ENCODE assay signal across 8 cellular contexts in genomic region chr11:124673333-124674167, GRCh38. TPM values are rescaled to one million over a fixed set of nuclear protein-coding genes. Genes with fewer than 3 reads are reported as not detected.
DNase-seq lines count a peak whose midpoint lies in the region; ATAC-seq, FAIRE-seq and TF ChIP-seq lines count a peak whose summit lies in the region.

TSS of gene SIAE (minus strand) at chr11:124673739. CDS start at chr11:124673708, 31 bp downstream.
TSS of gene SPA17 (plus strand) at chr11:124673904. CDS start at chr11:124675265, 1,361 bp downstream.

- H3K36me3 Mint-ChIP-seq in activated CD4-positive, alpha-beta memory T cell treated with anti-CD3 and anti-CD28 coated beads for 36 hours: peaks cover 2% of the 10 kb centered on the region

- peak within 1 kb of the TSS; percentile 85 to 98 (median 95) for H3K4me2 ChIP-seq in BLaER1 treated with 17β-estradiol and CSF1 and Interleukin-3, amounts not matched to agents 10 nM and 100 nM
- peak within 1 kb of the TSS; percentile 95 for H3K4me2 ChIP-seq in HepG2 (ENCODE audit: low read depth, low read length)

- peak within 1 kb of the TSS; percentile 77 to 90 (median 85) for H3K9ac ChIP-seq in BLaER1 treated with 17β-estradiol and CSF1 and Interleukin-3, amounts not matched to agents 10 nM and 100 nM
- peak within 1 kb of the TSS; percentile 91 for H3K9ac ChIP-seq in HepG2 (ENCODE audit: insufficient read depth, low read depth, low read length)

- peak within 1 kb of the TSS; percentile 69 to 86 (median 77) for H3K4me3 ChIP-seq in BLaER1 treated with 17β-estradiol and CSF1 and Interleukin-3, amounts not matched to agents 10 nM and 100 nM
- H3K4me3 ChIP-seq in dorsolateral prefrontal cortex: peak within 1 kb of the TSS; percentile 57 to 89 (median 74)
- peak within 1 kb of the TSS; percentile 73 to 99 (median 99) for H3K4me3 ChIP-seq in HepG2 (replicated peaks in 1 of 3; ENCODE audit: insufficient read depth in 1 of 3, low read depth in 2 of 3, low read length in 3 of 3)

- TF ChIP-seq CTCF in dorsolateral prefrontal cortex (IDR thresholded peaks at IDR 0.05 in 54 of 56, conservative IDR thresholded peaks at IDR 0.05 in 2 of 56; ENCODE audit: low read depth in 1 of 56, partially characterized antibody in 56 of 56) (peak in 35 of 56 donors; percentile 7 to 58 (median 30)), HepG2 (CRISPR knock-in tag; IDR thresholded peaks at IDR 0.05) (no peak)

- peak within 1 kb of the TSS; percentile 87 for H3K4me3 Mint-ChIP-seq in activated CD4-positive, alpha-beta memory T cell treated with anti-CD3 and anti-CD28 coated beads for 36 hours

- TF ChIP-seq POLR2A in HepG2 (IDR thresholded peaks at IDR 0.05; ENCODE audit: insufficient read depth in 1 of 2, low read depth in 2 of 2, low read length in 2 of 2): peak; percentile 73 to 87

- H3K27me3 Mint-ChIP-seq in activated CD4-positive, alpha-beta memory T cell treated with anti-CD3 and anti-CD28 coated beads for 36 hours: no peaks in the 10 kb centered on the region

- peaks cover 55 to 78% (median 70%) of the 10 kb centered on the region in 10 experiments for H3K4me1 ChIP-seq in BLaER1 treated with 17β-estradiol and CSF1 and Interleukin-3, amounts not matched to agents 10 nM and 100 nM
- H3K4me1 ChIP-seq in HepG2 (ENCODE audit: insufficient read depth, low read length): peaks cover 19% of the 10 kb centered on the region

- no peaks in the 10 kb centered on the region for H3K79me2 ChIP-seq in HepG2 (ENCODE audit: insufficient read depth, low read length)

- H3K4me1 Mint-ChIP-seq in activated CD4-positive, alpha-beta memory T cell treated with anti-CD3 and anti-CD28 coated beads for 36 hours (ENCODE audit: low read depth): peaks cover 29% of the 10 kb centered on the region

- H3K27ac ChIP-seq in BLaER1 treated with 17β-estradiol and CSF1 and Interleukin-3, amounts not matched to agents 10 nM and 100 nM: peak within 1 kb of the TSS; percentile 65 to 89 (median 76)
- H3K27ac ChIP-seq in dorsolateral prefrontal cortex: peak within 1 kb of the TSS; percentile 33 to 95 (median 89)
- H3K27ac ChIP-seq in HepG2 (ENCODE audit: extremely low read length, insufficient read depth, low read length): peak within 1 kb of the TSS; percentile 74

- 0 out of 4 replicates have a peak, but pooled peaks of 1 of the 2 experiments have one; percentile 38 for TF ChIP-seq EP300 in HepG2 (IDR thresholded peaks at IDR 0.05; ENCODE audit: low read depth in 2 of 2, low read length in 2 of 2)
- no peak; the same call in 1 of the 2 replicates for TF ChIP-seq EP300 in HepG2 (CRISPR knock-in tag; IDR thresholded peaks at IDR 0.05; ENCODE audit: borderline replicate concordance)

- peak; percentile 21; the same call in 1 of the 2 replicates for TF ChIP-seq RAD21 in HepG2 (CRISPR knock-in tag; IDR thresholded peaks at IDR 0.05)

- H3K27ac Mint-ChIP-seq in activated CD4-positive, alpha-beta memory T cell treated with anti-CD3 and anti-CD28 coated beads for 36 hours: peak within 1 kb of the TSS; percentile 79

- intact Hi-C loops in activated CD4-positive, alpha-beta memory T cell treated with anti-CD3 and anti-CD28 coated beads for 36 hours (cut with micrococcal nuclease): loop anchor here (1.0 to 5.0 kb wide), 6 partner anchors 51 to 279 kb away; partner anchors contain the start of genes CCDC15, MSANTD2 and TBRG1
- intact Hi-C loops in dorsolateral prefrontal cortex (cut with DNase I): loop anchor here (2.0 to 10.0 kb wide), 6 partner anchors 64 to 281 kb away; partner anchors contain the start of genes ESAM (in 2 of the 2), CCDC15 (in 1 of the 2) and NRGN (in 1 of the 2)
- intact Hi-C loops in HepG2 (cut with micrococcal nuclease; ENCODE audit: unreplicated experiment): loop anchor here (1.0 to 2.0 kb wide), 2 partner anchors 73 to 90 kb away; no protein-coding TSS in a partner anchor

- no peak for FAIRE-seq in HepG2 (lab: Jason Lieb, UNC)

- H3K36me3 ChIP-seq in BLaER1 treated with 17β-estradiol and CSF1 and Interleukin-3, amounts not matched to agents 10 nM and 100 nM: peaks cover 0 to 1% (median 0%) of the 10 kb centered on the region in 11 experiments; a peak in 1 of 22 replicates
- H3K36me3 ChIP-seq in HepG2 (replicated peaks in 1 of 2; ENCODE audit: control insufficient read depth in 1 of 2, insufficient read depth in 2 of 2, low read length in 2 of 2): no peaks in the 10 kb centered on the region

- peak; percentile 75 for ATAC-seq in HG03457 (IDR thresholded peaks at IDR 0.05; ENCODE audit: unreplicated experiment)
- ATAC-seq in HepG2: peak; percentile 97

- under 1% methylated on average over 23 of the region's 58 CpGs for WGBS in HepG2 (ENCODE audit: low lambda C conversion rate)

- POLR2A ChIA-PET in activated CD4-positive, alpha-beta memory T cell treated with anti-CD3 and anti-CD28 coated beads for 36 hours (lab: Charles Lee): interaction anchor here (0.6 to 2.4 kb wide), 6 partner anchors 51 to 203 kb away, joined by 3 to 9 read pairs (median 5); partner anchors contain the start of gene MSANTD2
- POLR2A ChIA-PET in HepG2 (lab: Yijun Ruan, JAX): interaction anchor here (0.7 to 1.9 kb wide), 11 partner anchors 51 to 438 kb away, joined by 3 to 26 read pairs (median 4); partner anchors contain the start of genes MSANTD2, TBRG1, TMEM218 and VSIG2

- peak within 1 kb of the TSS; percentile 32 for H2AFZ ChIP-seq in HepG2 (ENCODE audit: low read length)

- H4K20me1 ChIP-seq in BLaER1 treated with 17β-estradiol and CSF1 and Interleukin-3, amounts not matched to agents 10 nM and 100 nM: peaks cover 0 to 4% (median 0%) of the 10 kb centered on the region in 11 experiments; a peak in 1 of 22 replicates
- H4K20me1 ChIP-seq in HepG2 (ENCODE audit: insufficient read depth, low read length): no peaks in the 10 kb centered on the region

- DNase-seq in GM19240 (ENCODE audit: insufficient read length, low spot score) (peak; percentile 67), NCI-H748 treated with DMSO at 0.1 percent for 48 hours (lab: John Stamatoyannopoulos, UW) (peak; percentile 66), dorsolateral prefrontal cortex (peak; percentile 73 to 93 (median 88)), HepG2 (ENCODE audit: low spot score) (peak; percentile 91)
- peak; percentile 94 for DNase-seq in activated CD4-positive, alpha-beta memory T cell treated with anti-CD3 and anti-CD28 coated beads for 36 hours
- DNase-seq in stimulated activated CD4-positive, alpha-beta T cell treated with anti-CD3 and anti-CD28 coated beads, Interleukin-2, amount 100 ng/mL, for 48 hours: peak; percentile 83 to 85

- H3K9me3 ChIP-seq in BLaER1 treated with 17β-estradiol and CSF1 and Interleukin-3, amounts not matched to agents 10 nM and 100 nM (replicated peaks in 1 of 11): no peaks in the 10 kb centered on the region
- no peaks in the 10 kb centered on the region for H3K9me3 ChIP-seq in HepG2 (ENCODE audit: low read length)

- in situ Hi-C loops in HepG2 (cut with HindIII; ENCODE audit: extremely low pct_ligation_motif_present, low pct_unique_long_range_greater_than_20kb): loop anchor here (5.0 to 10.0 kb wide), 3 partner anchors 89 to 191 kb away; partner anchors contain the start of genes ESAM and ROBO3

- CTCF ChIA-PET in activated CD4-positive, alpha-beta memory T cell treated with anti-CD3 and anti-CD28 coated beads for 36 hours (lab: Charles Lee): interaction anchor here (0.6 to 5.9 kb wide), 12 partner anchors 71 to 277 kb away, joined by 3 to 85 read pairs (median 4); no protein-coding TSS in a partner anchor
- CTCF ChIA-PET in HepG2 (lab: Yijun Ruan, JAX; ENCODE audit: low intra/inter-chr PET ratio, low total read pairs): interaction anchor here (1.3 kb wide), 1 partner anchor 90 kb away, joined by 4 read pairs; no protein-coding TSS in a partner anchor

- no peaks in the 10 kb centered on the region for H3K27me3 ChIP-seq in BLaER1 treated with 17β-estradiol and CSF1 and Interleukin-3, amounts not matched to agents 10 nM and 100 nM
- H3K27me3 ChIP-seq in dorsolateral prefrontal cortex (no peaks in the 10 kb centered on the region), HepG2 (ENCODE audit: control insufficient read depth in 1 of 2, insufficient read depth in 2 of 2, low read length in 2 of 2) (no peaks in the 10 kb centered on the region; a peak in 1 of 5 replicates)

- TSS peak; percentile 80 for BruUV-seq in HepG2 (replicated peaks; lab: Mats Ljungman, UMichigan)

- H3K9me3 Mint-ChIP-seq in activated CD4-positive, alpha-beta memory T cell treated with anti-CD3 and anti-CD28 coated beads for 36 hours: no peaks in the 10 kb centered on the region

RNA-seq across cellular contexts. Expression of gene SIAE, which starts in this region (rescaled TPM):
- total RNA-seq in activated CD4-positive, alpha-beta memory T cell treated with anti-CD3 and anti-CD28 coated beads for 36 hours: 10 to 100 TPM; 11.8 to 12.1 TPM
- total RNA-seq in dorsolateral prefrontal cortex (10 to 100 TPM; 23.8 to 62.3 (median 44.4) TPM), HepG2 (2016; rRNA removed; fragmentation: Illumina TruSeq; extraction: Trizol) (4.5 and 7.0 TPM in 2 replicates)
- total RNA-seq in HepG2 (2016; cell fraction: cytosol; rRNA removed; fragmentation: Illumina TruSeq; extraction: Trizol; ENCODE audit: low read depth): 0.40 and 0.62 TPM in 2 replicates
- total RNA-seq in HepG2 (2016; cell fraction: insoluble cytoplasmic fraction; rRNA removed; fragmentation: Illumina TruSeq; extraction: Trizol): 4.0 and 7.9 TPM in 2 replicates
- 2.3 and 3.0 TPM in 2 replicates for total RNA-seq in HepG2 (2016; cell fraction: membrane; rRNA removed; fragmentation: Illumina TruSeq; extraction: Trizol)
- 7.0 and 8.5 TPM in 2 replicates for total RNA-seq in HepG2 (2016; cell fraction: nucleus; rRNA removed; fragmentation: Illumina TruSeq; extraction: Trizol)
- polyA plus RNA-seq in HepG2 (2011; rRNA removed): 21.8 and 22.4 TPM in 2 replicates
- polyA plus RNA-seq in HepG2 (2011; cell fraction: cytosol; rRNA removed): 12.3 and 19.5 TPM in 2 replicates
- 7.3 and 7.6 TPM in 2 replicates for polyA plus RNA-seq in HepG2 (2011; cell fraction: nucleus; rRNA removed)
- polyA plus RNA-seq in HepG2 (2012): 10.4 and 13.6 TPM in 2 replicates
- 0.50 and 0.88 TPM in 2 replicates for polyA plus RNA-seq in HepG2 (2016; cell fraction: cytosol; fragmentation: Illumina TruSeq; extraction: Trizol; ENCODE audit: low read depth)
- 4.3 and 4.8 TPM in 2 replicates for polyA plus RNA-seq in HepG2 (2016; cell fraction: insoluble cytoplasmic fraction; fragmentation: Illumina TruSeq; extraction: Trizol; ENCODE audit: low read depth)
- 1.8 and 2.7 TPM in 2 replicates for polyA plus RNA-seq in HepG2 (2016; cell fraction: membrane; fragmentation: Illumina TruSeq; extraction: Trizol; ENCODE audit: low read depth)
- 13.5 and 14.4 TPM in 2 replicates for polyA plus RNA-seq in HepG2 (2016; cell fraction: nucleus; fragmentation: Illumina TruSeq; extraction: Trizol; ENCODE audit: insufficient read depth, low read depth)
- 14.7 and 15.2 TPM in 2 replicates for polyA minus RNA-seq in HepG2 (2011; rRNA and poly(A)+ RNA removed; ENCODE audit: low replicate concordance)
- 4.2 and 6.8 TPM in 2 replicates for polyA minus RNA-seq in HepG2 (2011; cell fraction: cytosol; rRNA and poly(A)+ RNA removed)
- polyA minus RNA-seq in HepG2 (2011; cell fraction: nucleus; rRNA and poly(A)+ RNA removed): 4.5 and 8.2 TPM in 2 replicates

RNA-seq across cellular contexts. Expression of gene SPA17, which starts in this region (rescaled TPM):
- 1 to 10 TPM; 5.0 to 6.7 TPM for total RNA-seq in activated CD4-positive, alpha-beta memory T cell treated with anti-CD3 and anti-CD28 coated beads for 36 hours
- total RNA-seq in dorsolateral prefrontal cortex (10 to 100 TPM in 6 of 120 experiments, 1 to 10 TPM in 114; 2.0 to 12.4 (median 6.5) TPM), HepG2 (2016; rRNA removed; fragmentation: Illumina TruSeq; extraction: Trizol) (8.4 and 12.7 TPM in 2 replicates)
- 2.0 and 2.6 TPM in 2 replicates for total RNA-seq in HepG2 (2016; cell fraction: cytosol; rRNA removed; fragmentation: Illumina TruSeq; extraction: Trizol; ENCODE audit: low read depth)
- total RNA-seq in HepG2 (2016; cell fraction: insoluble cytoplasmic fraction; rRNA removed; fragmentation: Illumina TruSeq; extraction: Trizol): 8.9 and 15.1 TPM in 2 replicates
- 1.8 and 2.5 TPM in 2 replicates for total RNA-seq in HepG2 (2016; cell fraction: membrane; rRNA removed; fragmentation: Illumina TruSeq; extraction: Trizol)
- total RNA-seq in HepG2 (2016; cell fraction: nucleus; rRNA removed; fragmentation: Illumina TruSeq; extraction: Trizol): 3.0 and 5.0 TPM in 2 replicates
- polyA plus RNA-seq in HepG2 (2011; rRNA removed): 2.9 and 4.4 TPM in 2 replicates
- 1.7 and 1.8 TPM in 2 replicates for polyA plus RNA-seq in HepG2 (2011; cell fraction: cytosol; rRNA removed)
- 0.81 and 1.6 TPM in 2 replicates for polyA plus RNA-seq in HepG2 (2011; cell fraction: nucleus; rRNA removed)
- polyA plus RNA-seq in HepG2 (2012): 2.1 and 8.6 TPM in 2 replicates
- polyA plus RNA-seq in HepG2 (2016; cell fraction: cytosol; fragmentation: Illumina TruSeq; extraction: Trizol; ENCODE audit: low read depth): 3.0 and 3.3 TPM in 2 replicates
- 13.7 and 20.1 TPM in 2 replicates for polyA plus RNA-seq in HepG2 (2016; cell fraction: insoluble cytoplasmic fraction; fragmentation: Illumina TruSeq; extraction: Trizol; ENCODE audit: low read depth)
- 1.4 and 2.6 TPM in 2 replicates for polyA plus RNA-seq in HepG2 (2016; cell fraction: membrane; fragmentation: Illumina TruSeq; extraction: Trizol; ENCODE audit: low read depth)
- polyA plus RNA-seq in HepG2 (2016; cell fraction: nucleus; fragmentation: Illumina TruSeq; extraction: Trizol; ENCODE audit: insufficient read depth, low read depth): 2.7 and 5.2 TPM in 2 replicates
- 1.8 and 4.4 TPM in 2 replicates for polyA minus RNA-seq in HepG2 (2011; rRNA and poly(A)+ RNA removed; ENCODE audit: low replicate concordance)
- 0.69 and 2.1 TPM in 2 replicates for polyA minus RNA-seq in HepG2 (2011; cell fraction: cytosol; rRNA and poly(A)+ RNA removed)
- 7.3 and 9.7 TPM in 2 replicates for polyA minus RNA-seq in HepG2 (2011; cell fraction: nucleus; rRNA and poly(A)+ RNA removed)

Comparison
In these comparisons a context has a peak if more than half of its experiments do, and no peak if none do; other contexts are left out.
1. Peak in every context shown above with its lines: DNase-seq, ATAC-seq, H3K4me3 ChIP-seq and H3K27ac ChIP-seq.